8 cellular contexts compared by ENCODE assay signal in the genomic region with DNA sequence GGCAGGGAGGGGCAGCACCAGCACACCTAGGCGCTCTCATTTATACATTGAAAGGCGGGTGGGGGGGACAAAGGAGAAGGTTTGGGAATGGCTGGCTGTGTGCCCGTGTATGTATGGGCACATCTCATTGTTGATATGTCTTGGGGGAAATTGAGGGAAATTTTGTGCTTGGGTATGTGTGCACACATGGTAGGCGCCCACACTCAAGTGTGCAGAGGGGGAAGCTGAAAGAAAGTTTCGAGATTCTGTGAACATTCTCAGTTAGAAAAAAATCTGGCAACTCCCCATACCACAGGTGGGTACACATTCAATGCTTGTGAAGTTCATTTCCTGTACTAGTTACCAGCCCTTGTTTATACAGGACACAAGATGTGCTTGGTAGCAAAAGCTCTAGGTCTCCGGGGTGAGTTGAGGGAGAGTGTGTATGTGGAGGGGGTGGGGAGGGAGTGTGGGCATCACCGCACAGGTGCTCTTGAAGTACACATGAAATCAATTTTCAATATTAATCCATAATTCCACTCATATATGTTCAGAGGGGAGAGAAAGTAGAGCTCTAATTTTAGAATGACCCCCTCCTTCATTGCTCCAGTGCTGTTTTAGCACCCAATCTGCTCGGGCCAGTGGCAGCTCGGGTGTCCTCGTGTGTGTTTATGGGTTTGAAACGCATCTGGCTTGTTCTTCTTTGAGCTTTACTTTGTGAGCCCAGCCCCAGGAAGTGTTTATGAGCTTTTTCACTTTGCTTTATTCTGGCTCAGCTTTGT.
A peak's percentile ranks its signal among the peaks of the same experiment; 100 is the strongest.
DNase-seq lines count a peak whose midpoint lies in the region; ATAC-seq and TF ChIP-seq lines count a peak whose summit lies in the region.

No MANE protein-coding gene starts in this region.

- no peak overlapping the region for H3K27ac Mint-ChIP-seq in activated T-helper 2 cell treated with anti-CD3 and anti-CD28 coated beads, Interferon-gamma antibody, Interleukin-2, Interleukin-4, amounts not matched to agents 10 μg/mL and 5 μg/mL and 100 μg/mL, durations not matched to agents 14 hours and 24 hours and 36 hours

- BruUV-seq in PC-9 (replicated peaks; lab: Mats Ljungman, UMichigan) = no TSS peak

- TF ChIP-seq POLR2A in transverse colon (IDR thresholded peaks at IDR 0.05) = no peak

- POLR2A ChIA-PET in PC-9 (lab: Charles Lee; ENCODE audit: unreplicated experiment) = interaction anchor here (0.5 to 1.5 kb wide), 9 partner anchors 14 to 613 kb away, joined by 3 to 27 read pairs (median 6); no protein-coding TSS in a partner anchor

- CTCF ChIA-PET in PC-9 (lab: Charles Lee) = interaction anchor here (0.6 kb wide), 1 partner anchor 14 kb away, joined by 3 read pairs; no protein-coding TSS in a partner anchor

- no peak overlapping the region for H3K4me3 Mint-ChIP-seq in activated T-helper 2 cell treated with anti-CD3 and anti-CD28 coated beads, Interferon-gamma antibody, Interleukin-2, Interleukin-4, amounts not matched to agents 10 μg/mL and 5 μg/mL and 100 μg/mL, durations not matched to agents 14 hours and 24 hours and 36 hours (ENCODE audit: low read depth)

- H3K4me2 ChIP-seq in PC-9 = no peak overlapping the region

- no peak for ATAC-seq in foreskin keratinocyte

- 41 to 65% methylated on average over 2 to 11 of the region's 11 CpGs for WGBS in transverse colon (ENCODE audit: low coverage in 1 of 2), 2 donors

- TF ChIP-seq EP300 in transverse colon (IDR thresholded peaks at IDR 0.05; ENCODE audit: low read depth) = no peak

- H3K79me2 ChIP-seq in PC-9 (ENCODE audit: low read depth) = no peaks in the 10 kb centered on the region

- H3K36me3 ChIP-seq in PC-9 (ENCODE audit: low read depth) (no peaks in the 10 kb centered on the region), transverse colon (no peaks in the 10 kb centered on the region)

- no peak for TF ChIP-seq CTCF in GM13977 (IDR thresholded peaks at IDR 0.05; ENCODE audit: extremely low read depth, insufficient read depth, missing control alignments)
- no peak for TF ChIP-seq CTCF in PC-9 (conservative IDR thresholded peaks at IDR 0.05)
- no peak for TF ChIP-seq CTCF in foreskin keratinocyte (conservative IDR thresholded peaks at IDR 0.05)
- no peak for TF ChIP-seq CTCF in transverse colon (IDR thresholded peaks at IDR 0.05)

- H3F3A ChIP-seq in PC-9 (ENCODE audit: insufficient read depth, low read depth) = peaks cover 8% of the 10 kb centered on the region; the same call in 1 of the 2 replicates

- in situ Hi-C loops in GM13977 (cut with MboI; ENCODE audit: low pct_unique_long_range_greater_than_20kb, low sequenced_read_pairs, unreplicated experiment) = no loop called here
- in situ Hi-C loops in transverse colon (cut with MboI; ENCODE audit: low pct_ligation_motif_present in 1 of 4, low pct_unique_long_range_greater_than_20kb in 1 of 4, low sequenced_read_pairs in 3 of 4) = no loop called here
- in situ Hi-C loops in ACHN (cut with HindIII; ENCODE audit: low pct_ligation_motif_present, low pct_unique_long_range_greater_than_20kb, low sequenced_read_pairs) = no loop called here

- no peaks in the 10 kb centered on the region for H3K27me3 Mint-ChIP-seq in activated T-helper 2 cell treated with anti-CD3 and anti-CD28 coated beads, Interferon-gamma antibody, Interleukin-2, Interleukin-4, amounts not matched to agents 10 μg/mL and 5 μg/mL and 100 μg/mL, durations not matched to agents 14 hours and 24 hours and 36 hours (ENCODE audit: low read depth)

- intact Hi-C loops in PC-9 (cut with micrococcal nuclease; ENCODE audit: unreplicated experiment) (loop anchor here (1.0 to 2.0 kb wide), 2 partner anchors 20 to 40 kb away; no protein-coding TSS in a partner anchor), transverse colon (cut with DNase I; ENCODE audit: low total_unique reads) (no loop called here)
- intact Hi-C loops in activated T-helper 2 cell treated with anti-CD3 and anti-CD28 coated beads, Interferon-gamma antibody, Interleukin-2, Interleukin-4, amounts not matched to agents 10 μg/mL and 5 μg/mL and 100 μg/mL, durations not matched to agents 14 hours and 24 hours and 36 hours (cut with micrococcal nuclease) = no loop called here

- no peaks in the 10 kb centered on the region for H3K9me2 ChIP-seq in PC-9 (ENCODE audit: insufficient read depth)

- H3K9me3 ChIP-seq in PC-9 (ENCODE audit: insufficient read depth, low read depth) (no peaks in the 10 kb centered on the region), transverse colon (no peaks in the 10 kb centered on the region)

- peaks cover 20% of the 10 kb centered on the region for H3K4me1 Mint-ChIP-seq in activated T-helper 2 cell treated with anti-CD3 and anti-CD28 coated beads, Interferon-gamma antibody, Interleukin-2, Interleukin-4, amounts not matched to agents 10 μg/mL and 5 μg/mL and 100 μg/mL, durations not matched to agents 14 hours and 24 hours and 36 hours (ENCODE audit: low read depth)

- H3K27me3 ChIP-seq in PC-9 (ENCODE audit: insufficient read depth, low read depth) (no peaks in the 10 kb centered on the region), foreskin keratinocyte (no peaks in the 10 kb centered on the region), transverse colon (no peaks in the 10 kb centered on the region)

- no peak overlapping the region for H2AFZ ChIP-seq in PC-9

- H4K20me1 ChIP-seq in PC-9 (ENCODE audit: insufficient read depth) = no peaks in the 10 kb centered on the region

- no peaks in the 10 kb centered on the region for H3K36me3 Mint-ChIP-seq in activated T-helper 2 cell treated with anti-CD3 and anti-CD28 coated beads, Interferon-gamma antibody, Interleukin-2, Interleukin-4, amounts not matched to agents 10 μg/mL and 5 μg/mL and 100 μg/mL, durations not matched to agents 14 hours and 24 hours and 36 hours (ENCODE audit: low read depth)

- no peaks in the 10 kb centered on the region for H3K9me3 Mint-ChIP-seq in activated T-helper 2 cell treated with anti-CD3 and anti-CD28 coated beads, Interferon-gamma antibody, Interleukin-2, Interleukin-4, amounts not matched to agents 10 μg/mL and 5 μg/mL and 100 μg/mL, durations not matched to agents 14 hours and 24 hours and 36 hours

- H3K4me1 ChIP-seq in PC-9 (replicated peaks; ENCODE audit: insufficient read depth) (peaks cover 21% of the 10 kb centered on the region; the same call in 1 of the 2 replicates), foreskin keratinocyte (peaks cover 20% of the 10 kb centered on the region), transverse colon (peaks cover 24 to 58% (median 39%) of the 10 kb centered on the region in 4 donors)

- DNase-seq in GM13977 (ENCODE audit: low spot score) (peak; percentile 51), H4 (ENCODE audit: low spot score) (peak; percentile 21), PC-9 (peak; percentile 12 to 57), foreskin keratinocyte (peak in 1 of 2 donors; percentile 48), transverse colon (no peak), Ammon's horn (ENCODE audit: low spot score) (no peak), ACHN (no peak)
- DNase-seq in activated T-helper 2 cell treated with anti-CD3 and anti-CD28 coated beads, Interferon-gamma antibody, Interleukin-2, Interleukin-4, amounts not matched to agents 10 μg/mL and 5 μg/mL and 100 μg/mL, durations not matched to agents 14 hours and 24 hours and 36 hours (ENCODE audit: low spot score) = no peak

- H3K4me3 ChIP-seq in PC-9 (no peak overlapping the region), transverse colon (no peak overlapping the region)

- H3K27ac ChIP-seq in PC-9 (no peak overlapping the region), foreskin keratinocyte (peak overlapping the region; percentile 64), transverse colon (peak overlapping the region; percentile 67 to 78 (median 75))

Comparison
In these comparisons a context has a peak if more than half of its experiments do, and no peak if none do; other contexts are left out.
1. DNase-seq: peak in GM13977 (single experiment), H4 (single experiment) and PC-9 (2 of 2); none in transverse colon (single experiment), Ammon's horn (single experiment), ACHN (single experiment) and activated T-helper 2 cell treated with anti-CD3 and anti-CD28 coated beads, Interferon-gamma antibody, Interleukin-2, Interleukin-4, amounts not matched to agents 10 μg/mL and 5 μg/mL and 100 μg/mL, durations not matched to agents 14 hours and 24 hours and 36 hours (single experiment).